1 cellular context compared by ENCODE assay signal in the genomic region with DNA sequence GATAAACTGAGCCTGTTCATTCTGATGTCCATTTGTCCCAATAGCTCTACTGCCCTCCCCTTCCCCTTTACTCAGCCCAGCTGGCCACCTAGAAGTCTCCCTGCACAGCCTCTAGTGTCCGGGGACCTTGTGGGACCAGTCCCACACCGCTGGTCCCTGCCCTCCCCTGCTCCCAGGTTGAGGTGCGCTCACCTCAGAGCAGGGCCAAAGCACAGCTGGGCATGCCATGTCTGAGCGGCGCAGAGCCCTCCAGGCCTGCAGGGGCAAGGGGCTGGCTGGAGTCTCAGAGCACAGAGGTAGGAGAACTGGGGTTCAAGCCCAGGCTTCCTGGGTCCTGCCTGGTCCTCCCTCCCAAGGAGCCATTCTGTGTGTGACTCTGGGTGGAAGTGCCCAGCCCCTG.
TF ChIP-seq lines count a peak whose summit lies in the region.

No MANE protein-coding gene starts in this region.

TF ChIP-seq in IMR-90, 13 proteins besides CTCF, POLR2A, EP300 and RAD21 (continued from another document):
- TF ChIP-seq CEBPB (IDR thresholded peaks at IDR 0.05; ENCODE audit: low read depth, low read length) (no peak), BHLHE40 (IDR thresholded peaks at IDR 0.05; ENCODE audit: low read depth, low read length) (no peak), NFE2L2 (IDR thresholded peaks at IDR 0.05; ENCODE audit: low read depth, low read length) (no peak), RCOR1 (IDR thresholded peaks at IDR 0.05; ENCODE audit: insufficient replicate concordance, low read length) (no peak), MAZ (IDR thresholded peaks at IDR 0.05; ENCODE audit: borderline replicate concordance, low read depth, low read length) (no peak), RFX5 (IDR thresholded peaks at IDR 0.05; ENCODE audit: low read depth, low read length) (no peak), CHD1 (IDR thresholded peaks at IDR 0.05; ENCODE audit: low read depth, low read length) (no peak), MXI1 (IDR thresholded peaks at IDR 0.05; ENCODE audit: borderline replicate concordance, low read depth, low read length) (no peak), FOS (IDR thresholded peaks at IDR 0.05; ENCODE audit: low read depth, low read length) (no peak), SMC3 (IDR thresholded peaks at IDR 0.05; ENCODE audit: low read depth, low read length) (no peak)
- TF ChIP-seq, protein P1, sequence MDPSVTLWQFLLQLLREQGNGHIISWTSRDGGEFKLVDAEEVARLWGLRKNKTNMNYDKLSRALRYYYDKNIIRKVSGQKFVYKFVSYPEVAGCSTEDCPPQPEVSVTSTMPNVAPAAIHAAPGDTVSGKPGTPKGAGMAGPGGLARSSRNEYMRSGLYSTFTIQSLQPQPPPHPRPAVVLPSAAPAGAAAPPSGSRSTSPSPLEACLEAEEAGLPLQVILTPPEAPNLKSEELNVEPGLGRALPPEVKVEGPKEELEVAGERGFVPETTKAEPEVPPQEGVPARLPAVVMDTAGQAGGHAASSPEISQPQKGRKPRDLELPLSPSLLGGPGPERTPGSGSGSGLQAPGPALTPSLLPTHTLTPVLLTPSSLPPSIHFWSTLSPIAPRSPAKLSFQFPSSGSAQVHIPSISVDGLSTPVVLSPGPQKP (IDR thresholded peaks at IDR 0.05; ENCODE audit: borderline replicate concordance, low read depth, low read length): no peak
